Comparison of ENCODE assay signal across 1 cellular context in the genomic region with DNA sequence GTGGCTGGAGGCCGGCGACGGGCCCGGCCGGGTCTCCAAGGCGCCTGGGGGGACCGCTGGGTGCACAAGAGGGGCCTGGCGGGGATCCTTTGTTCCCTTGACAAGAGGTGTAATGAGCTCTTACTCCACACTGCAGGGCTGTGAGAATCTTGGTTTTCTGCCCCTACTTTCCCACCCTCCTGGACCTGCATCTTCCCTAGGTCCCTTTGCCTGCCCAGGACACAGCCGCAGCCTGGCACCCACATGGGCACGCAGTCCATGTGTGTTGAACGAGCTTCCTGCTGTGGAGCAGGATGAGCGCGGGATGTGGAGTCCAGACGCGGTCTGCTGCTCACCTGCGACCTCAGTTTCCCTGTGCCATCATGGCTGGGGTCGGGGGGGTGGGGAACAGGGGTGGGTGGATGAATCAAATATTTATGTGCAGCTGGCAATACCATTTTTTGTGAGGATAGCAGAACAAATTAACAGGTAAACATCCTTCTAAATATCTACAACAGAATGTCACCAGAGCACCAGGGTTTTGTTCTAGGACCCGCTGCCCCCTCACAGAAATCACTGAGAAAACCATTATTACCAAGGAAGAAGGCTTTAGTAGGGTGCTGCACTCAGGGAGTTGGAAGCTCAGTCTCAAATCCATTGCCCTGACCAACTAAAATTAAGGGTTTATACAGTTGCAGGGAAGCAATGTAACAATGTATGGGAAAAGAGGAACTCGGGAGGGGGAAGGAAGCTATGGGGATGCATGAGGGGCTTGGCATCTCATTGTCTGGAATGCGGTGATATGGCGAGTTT.
A peak's percentile ranks its signal among the peaks of the same experiment; 100 is the strongest.
TF ChIP-seq lines count a peak whose summit lies in the region.

No MANE protein-coding gene starts in this region.

TF ChIP-seq in K562, 482 proteins besides CTCF, POLR2A, EP300 and RAD21:
- peak; percentile 84; the same call in 1 of the 2 replicates for TF ChIP-seq ZBTB7A (IDR thresholded peaks at IDR 0.05; ENCODE audit: borderline replicate concordance, control insufficient read depth, low read depth, low read length)
- no peak for TF ChIP-seq ARHGAP35 (IDR thresholded peaks at IDR 0.05; ENCODE audit: partially characterized antibody)
- 0 out of 2 replicates have a peak, but pooled peaks have one; percentile 25 for TF ChIP-seq NR3C1 (CRISPR knock-in tag; IDR thresholded peaks at IDR 0.05)
- 0 out of 2 replicates have a peak, but pooled peaks have one; percentile 27 for TF ChIP-seq SPI1 (IDR thresholded peaks at IDR 0.05; ENCODE audit: borderline replicate concordance, low read depth, low read length)
TF ChIP-seq in K562: peak in this region for 3.
